In the genomic region with DNA sequence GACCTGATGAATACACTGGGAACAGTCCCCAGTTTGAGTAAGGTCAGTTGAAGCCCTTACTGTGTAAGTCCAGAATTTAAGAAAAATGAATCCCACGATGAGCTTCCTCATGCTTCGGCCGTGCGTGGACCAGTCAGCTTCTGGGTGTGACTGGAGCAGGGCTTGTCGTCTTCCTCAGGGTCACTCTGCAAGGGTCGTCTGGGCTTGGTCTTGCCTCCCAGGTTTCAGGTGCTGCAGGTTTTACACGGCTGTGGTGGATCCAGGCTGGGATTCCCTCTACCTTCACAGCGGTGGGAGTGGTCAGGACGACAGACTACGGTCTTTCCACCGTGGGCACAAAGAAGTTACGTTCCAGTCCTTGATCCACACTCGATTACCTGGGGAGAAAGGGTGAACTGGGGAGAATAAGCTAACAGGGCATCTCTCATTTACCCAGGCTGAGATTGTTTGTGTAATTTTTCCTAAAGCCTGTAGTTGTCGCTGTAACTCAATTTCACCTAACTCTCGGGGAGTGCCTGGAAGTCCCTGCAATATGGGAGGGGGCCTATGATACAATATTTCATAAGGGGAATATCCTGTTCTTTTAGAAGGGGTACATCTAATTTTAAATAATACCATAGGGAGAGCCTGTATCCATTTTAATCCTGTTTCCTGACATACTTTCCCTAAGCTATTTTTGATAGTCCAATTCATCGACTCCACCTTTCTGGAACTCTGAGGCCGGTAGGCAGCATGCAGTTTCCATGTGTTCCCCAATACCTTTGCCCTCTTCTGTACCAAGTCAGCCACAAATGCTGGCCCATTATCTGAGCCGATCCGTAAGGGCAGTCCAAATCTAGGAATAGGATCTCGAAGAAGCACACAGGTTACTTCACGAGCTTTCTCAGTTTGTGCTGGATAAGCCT, we compare ENCODE assay signal across 8 cellular contexts.
DNase-seq lines count a peak whose midpoint lies in the region; ATAC-seq, FAIRE-seq and TF ChIP-seq lines count a peak whose summit lies in the region.
"Not testable (repeated sequence)": the region's sequence is repeated elsewhere in the genome, so short reads cannot be mapped to it uniquely, and the experiment has no call there.

No MANE protein-coding gene starts in this region.

- H3K4me1 Mint-ChIP-seq in CD14-positive monocyte, result not testable (repeated sequence)

- not testable (repeated sequence) for H3K27me3 ChIP-seq in RWPE2 (ENCODE audit: insufficient read depth, poor library complexity, severe bottlenecking); bronchial epithelial cell (ENCODE audit: control insufficient read depth, insufficient read depth, low read length)
- peaks cover 0 to 32% (median 9%) of the 10 kb centered on the region in 3 donors for H3K27me3 ChIP-seq in stomach

- H3K9me3 ChIP-seq in RWPE2 (ENCODE audit: severe bottlenecking); mucosa of descending colon; stomach: not testable (repeated sequence)

- not testable (repeated sequence) for H3K9me3 Mint-ChIP-seq in CD14-positive monocyte

- not testable (repeated sequence) for H3K4me3 ChIP-seq in GM12875 (ENCODE audit: low read depth, low read length); foreskin fibroblast (ENCODE audit: low read depth in 1 of 2, low read length in 2 of 2); mucosa of descending colon
- H3K4me3 ChIP-seq in RWPE2 (ENCODE audit: severe bottlenecking) (peak overlapping the region; percentile 16), bronchial epithelial cell (ENCODE audit: low read depth, low read length) (peak overlapping the region; percentile 48), stomach (peak overlapping the region; percentile 7 to 39 (median 34))

- 22 to 41% (median 33%) methylated on average over 21 of the region's 21 CpGs for WGBS in stomach, 5 donors

- H3K27ac ChIP-seq in RWPE2 (ENCODE audit: poor library complexity, severe bottlenecking) (peak overlapping the region; percentile 38), stomach (peak overlapping the region; percentile 81 to 97 (median 87))

- not testable (repeated sequence) for ATAC-seq in RWPE2 (ENCODE audit: low read depth); mucosa of descending colon

- not testable (repeated sequence) for DNase-seq in CD14-positive monocyte (ENCODE audit: low spot score); RWPE2 (ENCODE audit: low spot score); stomach
- DNase-seq in NCI-H1694 treated with DMSO at 0.1 percent for 48 hours (lab: John Stamatoyannopoulos, UW) (peak; percentile 8), bronchial epithelial cell (ENCODE audit: low read depth) (peak; percentile 30), foreskin fibroblast (peak in 1 of 2 donors; percentile 24), mucosa of descending colon (peak in 1 of 3 donors; percentile 32)

- H3K27ac Mint-ChIP-seq in CD14-positive monocyte, result peak overlapping the region in 2 of 7 donors; percentile 12 to 49

- TF ChIP-seq CTCF in CD14-positive monocyte (IDR thresholded peaks at IDR 0.05), result peak; percentile 65
- peak; percentile 41 for TF ChIP-seq CTCF in GM12875 (IDR thresholded peaks at IDR 0.05; ENCODE audit: borderline replicate concordance, insufficient read depth, low read depth, low read length)
- peak; percentile 81 for TF ChIP-seq CTCF in RWPE2 (IDR thresholded peaks at IDR 0.05; ENCODE audit: poor library complexity, severe bottlenecking)
- peak; percentile 45 for TF ChIP-seq CTCF in bronchial epithelial cell (IDR thresholded peaks at IDR 0.05; ENCODE audit: insufficient read depth, low read length, severe bottlenecking)
- TF ChIP-seq CTCF in foreskin fibroblast (IDR thresholded peaks at IDR 0.05; ENCODE audit: low read depth, low read length), result peak; percentile 20
- TF ChIP-seq CTCF in mucosa of descending colon (IDR thresholded peaks at IDR 0.05), result peak; percentile 17
- peak in 5 of 7 experiments; percentile 38 to 75 (median 51) for TF ChIP-seq CTCF in stomach (IDR thresholded peaks at IDR 0.05)

- H3K36me3 ChIP-seq in RWPE2 (ENCODE audit: low read depth); bronchial epithelial cell (ENCODE audit: control insufficient read depth, insufficient read depth, low read length); mucosa of descending colon (ENCODE audit: low read depth); stomach: not testable (repeated sequence)

- not testable (repeated sequence) for FAIRE-seq in bronchial epithelial cell (lab: Jason Lieb, UNC)

- not testable (repeated sequence) for TF ChIP-seq POLR2A in stomach (IDR thresholded peaks at IDR 0.05)

- H3K36me3 Mint-ChIP-seq in CD14-positive monocyte, result not testable (repeated sequence)

- TF ChIP-seq EP300 in stomach (IDR thresholded peaks at IDR 0.05), result not testable (repeated sequence)

- not testable (repeated sequence) for H3K4me3 Mint-ChIP-seq in CD14-positive monocyte

- peaks cover 34 to 37% (median 36%) of the 10 kb centered on the region in 3 donors for H3K27me3 Mint-ChIP-seq in CD14-positive monocyte (ENCODE audit: low read depth in 3 of 3)

- intact Hi-C loops in CD14-positive monocyte (cut with micrococcal nuclease), result loop anchor here in 1 of 2 donors (10.0 kb wide), 1 partner anchor 182 kb away; no protein-coding TSS in a partner anchor
- intact Hi-C loops in mucosa of descending colon (cut with DNase I, micrococcal nuclease); stomach (cut with DNase I; ENCODE audit: low total_unique reads): not testable (repeated sequence)

- H3K4me1 ChIP-seq in RWPE2 (ENCODE audit: insufficient read depth, poor library complexity, severe bottlenecking), result peaks cover 14% of the 10 kb centered on the region
- not testable (repeated sequence) for H3K4me1 ChIP-seq in mucosa of descending colon (ENCODE audit: low read depth)
- peaks cover 0 to 31% (median 20%) of the 10 kb centered on the region in 4 donors for H3K4me1 ChIP-seq in stomach

Comparison
In these comparisons a context has a peak if more than half of its experiments do, and no peak if none do; other contexts are left out.
1. CTCF ChIP-seq: peak in every context shown above with its lines; median percentile 81 in RWPE2; 65 in CD14-positive monocyte; 51 in stomach; 45 in bronchial epithelial cell; 41 in GM12875; 20 in foreskin fibroblast; 17 in mucosa of descending colon.